ENCODE assay signal across 8 cellular contexts in genomic region chr1:111507411-111508201, GRCh38.
DNase-seq lines count a peak whose midpoint lies in the region; ATAC-seq and TF ChIP-seq lines count a peak whose summit lies in the region.

No MANE protein-coding gene starts in this region.

- peak; percentile 51 for ATAC-seq in GM18867 (IDR thresholded peaks at IDR 0.05; ENCODE audit: unreplicated experiment)
- ATAC-seq in HG02981 (IDR thresholded peaks at IDR 0.05; ENCODE audit: unreplicated experiment) = peak; percentile 49

- H3K27ac Mint-ChIP-seq in nephron = peak overlapping the region; percentile 91 to 94 (median 92)

- TF ChIP-seq CTCF in fibroblast of mammary gland (conservative IDR thresholded peaks at IDR 0.05; ENCODE audit: control insufficient read depth, insufficient read depth, low read depth, low read length) (peak; percentile 1), nephron (IDR thresholded peaks at IDR 0.05; ENCODE audit: unreplicated experiment in 3 of 3) (no peak)

- DNase-seq in NOMO-1 treated with DMSO at 0.1 percent for 48 hours (lab: John Stamatoyannopoulos, UW; ENCODE audit: unreplicated experiment) (peak; percentile 99), activated T-cell treated with anti-CD3 and anti-CD28 coated beads for 4 hours (peak; percentile 31), fibroblast of mammary gland (ENCODE audit: low read depth) (peak; percentile 55), substantia nigra (lab: John Stamatoyannopoulos, UW) (peak in 33 of 49 donors; percentile 20 to 85 (median 68)), NCI-H2171 (lab: John Stamatoyannopoulos, UW) (no peak)

- peaks cover 3% of the 10 kb centered on the region for H3K27me3 Mint-ChIP-seq in nephron (ENCODE audit: low read depth)

- peak overlapping the region; percentile 40 to 67 (median 54) for H3K4me3 Mint-ChIP-seq in nephron

- no peaks in the 10 kb centered on the region for H3K9me3 Mint-ChIP-seq in nephron

- peak overlapping the region; percentile 6 for H3K4me3 ChIP-seq in fibroblast of mammary gland (ENCODE audit: control insufficient read depth, low read depth, low read length)

- H3K36me3 Mint-ChIP-seq in nephron (ENCODE audit: low read depth) = no peaks in the 10 kb centered on the region

- peaks cover 8% of the 10 kb centered on the region for H3K4me1 Mint-ChIP-seq in nephron

- H3K27ac ChIP-seq in substantia nigra (ENCODE audit: low read depth, low read length, poor library complexity, severe bottlenecking) = peak overlapping the region; percentile 96
